ENCODE assay signal across 1 cellular context in the genomic region with DNA sequence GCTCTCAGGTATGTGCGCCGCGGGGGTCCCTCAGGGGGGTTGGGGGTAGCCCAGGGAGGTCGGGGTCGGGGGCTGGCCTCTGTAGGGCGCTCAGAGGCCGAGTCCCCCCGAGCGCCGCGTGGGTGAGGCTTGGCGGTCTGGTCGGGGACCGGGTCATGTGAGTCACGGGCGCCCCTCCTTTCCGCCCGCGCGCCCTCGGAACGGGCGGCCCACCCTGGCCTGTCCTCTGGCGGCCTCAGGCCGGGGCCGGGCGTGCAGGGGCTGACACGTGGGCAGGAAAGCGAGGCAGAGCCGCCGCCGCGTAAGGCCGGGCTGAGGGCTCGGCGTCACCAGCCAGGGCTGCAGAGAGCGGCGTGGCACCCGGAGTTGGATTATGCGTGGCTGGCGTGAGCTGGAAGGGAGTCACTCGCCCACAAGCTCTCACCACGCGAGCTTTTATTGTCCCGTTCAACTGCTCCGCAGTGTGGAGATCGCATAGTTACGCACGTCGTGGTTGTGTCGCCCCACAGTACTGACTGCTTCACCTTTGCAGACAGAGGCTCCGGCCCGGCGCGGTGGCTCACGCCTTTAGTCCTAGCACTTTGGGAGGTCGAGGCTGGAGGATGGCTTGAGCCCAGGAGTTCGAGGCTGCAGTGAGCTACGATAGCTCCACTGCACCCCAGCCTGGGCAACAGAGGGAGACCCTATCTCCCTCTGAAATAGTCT.
TF ChIP-seq lines count a peak whose summit lies in the region.

No MANE protein-coding gene starts in this region.

TF ChIP-seq in HepG2, 621 proteins besides CTCF, POLR2A, EP300 and RAD21 (continued from another document and continues in another):
- TF ChIP-seq ZNF672 (CRISPR knock-in tag; IDR thresholded peaks at IDR 0.05) (no peak), HMG20A (CRISPR knock-in tag; IDR thresholded peaks at IDR 0.05; ENCODE audit: borderline replicate concordance) (peak; percentile 18; the same call in 1 of the 2 replicates), ZMYM3 (CRISPR knock-in tag; IDR thresholded peaks at IDR 0.05) (peak; percentile 35; the same call in 1 of the 2 replicates), GPN1 (CRISPR knock-in tag; IDR thresholded peaks at IDR 0.05; ENCODE audit: borderline replicate concordance) (peak; percentile 77; the same call in 1 of the 2 replicates), ZNF552 (CRISPR knock-in tag; IDR thresholded peaks at IDR 0.05; ENCODE audit: borderline replicate concordance) (no peak), HNF4G (IDR thresholded peaks at IDR 0.05; ENCODE audit: borderline replicate concordance, low read depth, low read length) (no peak), HNF4G (CRISPR knock-in tag; IDR thresholded peaks at IDR 0.05; ENCODE audit: borderline replicate concordance, low read depth) (0 out of 2 replicates have a peak, but pooled peaks have one; percentile 39), GFI1 (CRISPR knock-in tag; IDR thresholded peaks at IDR 0.05; ENCODE audit: borderline replicate concordance) (0 out of 2 replicates have a peak, but pooled peaks have one; percentile 45), ZNF484 (CRISPR knock-in tag; IDR thresholded peaks at IDR 0.05; ENCODE audit: borderline replicate concordance, low read depth) (peak; percentile 34; the same call in 1 of the 2 replicates), MAFG (CRISPR knock-in tag; IDR thresholded peaks at IDR 0.05) (peak; percentile 22; the same call in 1 of the 2 replicates), ZNF569 (CRISPR knock-in tag; IDR thresholded peaks at IDR 0.05; ENCODE audit: borderline replicate concordance) (no peak), ZSCAN30 (CRISPR knock-in tag; IDR thresholded peaks at IDR 0.05) (no peak), ZBTB7A (CRISPR knock-in tag; IDR thresholded peaks at IDR 0.05) (peak; percentile 94), YEATS4 (CRISPR knock-in tag; IDR thresholded peaks at IDR 0.05; ENCODE audit: borderline replicate concordance) (peak; percentile 93), GABPA (IDR thresholded peaks at IDR 0.05; ENCODE audit: low read depth, low read length) (no peak), GABPA (CRISPR knock-in tag; IDR thresholded peaks at IDR 0.05; ENCODE audit: low read depth) (no peak), XRCC5 (optimal IDR thresholded peaks at IDR 0.05; ENCODE audit: low read length) (no peak), KDM6A (CRISPR knock-in tag; IDR thresholded peaks at IDR 0.05; ENCODE audit: low read depth) (no peak), NPAS2 (CRISPR knock-in tag; IDR thresholded peaks at IDR 0.05; ENCODE audit: borderline replicate concordance) (no peak), SNRNP70 (IDR thresholded peaks at IDR 0.05; ENCODE audit: low read depth, low read length) (no peak), KLF11 (CRISPR knock-in tag; IDR thresholded peaks at IDR 0.05) (no peak), YY1 (IDR thresholded peaks at IDR 0.05; ENCODE audit: insufficient read depth, insufficient replicate concordance, low read depth, low read length) (peak; percentile 51), ZNF572 (CRISPR knock-in tag; IDR thresholded peaks at IDR 0.05) (no peak), SATB2 (CRISPR knock-in tag; IDR thresholded peaks at IDR 0.05) (0 out of 2 replicates have a peak, but pooled peaks have one; percentile 46), RFXANK (CRISPR knock-in tag; IDR thresholded peaks at IDR 0.05) (no peak), MXI1 (IDR thresholded peaks at IDR 0.05; ENCODE audit: borderline replicate concordance, low read depth, low read length) (peak; percentile 96; the same call in 2 of the 3 replicates), SMAD9 (CRISPR knock-in tag; IDR thresholded peaks at IDR 0.05) (no peak), ONECUT2 (CRISPR knock-in tag; IDR thresholded peaks at IDR 0.05) (no peak), SOX6 (IDR thresholded peaks at IDR 0.05) (no peak), SOX6 (CRISPR knock-in tag; IDR thresholded peaks at IDR 0.05) (peak; percentile 29; the same call in 1 of the 2 replicates), JUN (CRISPR knock-in tag; IDR thresholded peaks at IDR 0.05) (peak; percentile 55; the same call in 1 of the 2 replicates), ZNF3 (CRISPR knock-in tag; IDR thresholded peaks at IDR 0.05) (no peak), ZFP37 (CRISPR knock-in tag; IDR thresholded peaks at IDR 0.05; ENCODE audit: borderline replicate concordance) (no peak), NFYB (CRISPR knock-in tag; IDR thresholded peaks at IDR 0.05) (peak; percentile 26; the same call in 1 of the 2 replicates), ZNF101 (CRISPR knock-in tag; IDR thresholded peaks at IDR 0.05; ENCODE audit: borderline replicate concordance, low read depth) (no peak), ZFP82 (CRISPR knock-in tag; IDR thresholded peaks at IDR 0.05; ENCODE audit: borderline replicate concordance) (no peak)
- TF ChIP-seq, protein P1, sequence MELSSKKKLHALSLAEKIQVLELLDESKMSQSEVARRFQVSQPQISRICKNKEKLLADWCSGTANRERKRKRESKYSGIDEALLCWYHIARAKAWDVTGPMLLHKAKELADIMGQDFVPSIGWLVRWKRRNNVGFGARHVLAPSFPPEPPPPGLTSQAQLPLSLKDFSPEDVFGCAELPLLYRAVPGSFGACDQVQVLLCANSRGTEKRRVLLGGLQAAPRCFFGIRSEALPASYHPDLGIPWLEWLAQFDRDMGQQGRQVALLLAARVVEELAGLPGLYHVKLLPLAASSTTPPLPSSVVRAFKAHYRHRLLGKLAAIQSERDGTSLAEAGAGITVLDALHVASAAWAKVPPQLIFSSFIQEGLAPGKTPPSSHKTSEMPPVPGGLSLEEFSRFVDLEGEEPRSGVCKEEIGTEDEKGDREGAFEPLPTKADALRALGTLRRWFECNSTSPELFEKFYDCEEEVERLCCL (CRISPR knock-in tag; IDR thresholded peaks at IDR 0.05; ENCODE audit: borderline replicate concordance): no peak
- TF ChIP-seq, protein P2, sequence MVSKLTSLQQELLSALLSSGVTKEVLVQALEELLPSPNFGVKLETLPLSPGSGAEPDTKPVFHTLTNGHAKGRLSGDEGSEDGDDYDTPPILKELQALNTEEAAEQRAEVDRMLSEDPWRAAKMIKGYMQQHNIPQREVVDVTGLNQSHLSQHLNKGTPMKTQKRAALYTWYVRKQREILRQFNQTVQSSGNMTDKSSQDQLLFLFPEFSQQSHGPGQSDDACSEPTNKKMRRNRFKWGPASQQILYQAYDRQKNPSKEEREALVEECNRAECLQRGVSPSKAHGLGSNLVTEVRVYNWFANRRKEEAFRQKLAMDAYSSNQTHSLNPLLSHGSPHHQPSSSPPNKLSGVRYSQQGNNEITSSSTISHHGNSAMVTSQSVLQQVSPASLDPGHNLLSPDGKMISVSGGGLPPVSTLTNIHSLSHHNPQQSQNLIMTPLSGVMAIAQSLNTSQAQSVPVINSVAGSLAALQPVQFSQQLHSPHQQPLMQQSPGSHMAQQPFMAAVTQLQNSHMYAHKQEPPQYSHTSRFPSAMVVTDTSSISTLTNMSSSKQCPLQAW (CRISPR knock-in tag; IDR thresholded peaks at IDR 0.05): 0 out of 2 replicates have a peak, but pooled peaks have one; percentile 35
- TF ChIP-seq, protein P3, sequence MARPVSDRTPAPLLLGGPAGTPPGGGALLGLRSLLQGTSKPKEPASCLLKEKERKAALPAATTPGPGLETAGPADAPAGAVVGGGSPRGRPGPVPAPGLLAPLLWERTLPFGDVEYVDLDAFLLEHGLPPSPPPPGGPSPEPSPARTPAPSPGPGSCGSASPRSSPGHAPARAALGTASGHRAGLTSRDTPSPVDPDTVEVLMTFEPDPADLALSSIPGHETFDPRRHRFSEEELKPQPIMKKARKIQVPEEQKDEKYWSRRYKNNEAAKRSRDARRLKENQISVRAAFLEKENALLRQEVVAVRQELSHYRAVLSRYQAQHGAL (CRISPR knock-in tag; IDR thresholded peaks at IDR 0.05; ENCODE audit: not compliant biosample characterization): no peak
- TF ChIP-seq, protein P4, sequence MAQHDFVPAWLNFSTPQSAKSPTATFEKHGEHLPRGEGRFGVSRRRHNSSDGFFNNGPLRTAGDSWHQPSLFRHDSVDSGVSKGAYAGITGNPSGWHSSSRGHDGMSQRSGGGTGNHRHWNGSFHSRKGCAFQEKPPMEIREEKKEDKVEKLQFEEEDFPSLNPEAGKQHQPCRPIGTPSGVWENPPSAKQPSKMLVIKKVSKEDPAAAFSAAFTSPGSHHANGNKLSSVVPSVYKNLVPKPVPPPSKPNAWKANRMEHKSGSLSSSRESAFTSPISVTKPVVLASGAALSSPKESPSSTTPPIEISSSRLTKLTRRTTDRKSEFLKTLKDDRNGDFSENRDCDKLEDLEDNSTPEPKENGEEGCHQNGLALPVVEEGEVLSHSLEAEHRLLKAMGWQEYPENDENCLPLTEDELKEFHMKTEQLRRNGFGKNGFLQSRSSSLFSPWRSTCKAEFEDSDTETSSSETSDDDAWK (CRISPR knock-in tag; IDR thresholded peaks at IDR 0.05): no peak
- TF ChIP-seq, protein P5, sequence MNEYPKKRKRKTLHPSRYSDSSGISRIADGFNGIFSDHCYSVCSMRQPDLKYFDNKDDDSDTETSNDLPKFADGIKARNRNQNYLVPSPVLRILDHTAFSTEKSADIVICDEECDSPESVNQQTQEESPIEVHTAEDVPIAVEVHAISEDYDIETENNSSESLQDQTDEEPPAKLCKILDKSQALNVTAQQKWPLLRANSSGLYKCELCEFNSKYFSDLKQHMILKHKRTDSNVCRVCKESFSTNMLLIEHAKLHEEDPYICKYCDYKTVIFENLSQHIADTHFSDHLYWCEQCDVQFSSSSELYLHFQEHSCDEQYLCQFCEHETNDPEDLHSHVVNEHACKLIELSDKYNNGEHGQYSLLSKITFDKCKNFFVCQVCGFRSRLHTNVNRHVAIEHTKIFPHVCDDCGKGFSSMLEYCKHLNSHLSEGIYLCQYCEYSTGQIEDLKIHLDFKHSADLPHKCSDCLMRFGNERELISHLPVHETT (CRISPR knock-in tag; conservative IDR thresholded peaks at IDR 0.05): 0 out of 2 replicates have a peak, but pooled peaks have one; percentile 54
- TF ChIP-seq, protein P6, sequence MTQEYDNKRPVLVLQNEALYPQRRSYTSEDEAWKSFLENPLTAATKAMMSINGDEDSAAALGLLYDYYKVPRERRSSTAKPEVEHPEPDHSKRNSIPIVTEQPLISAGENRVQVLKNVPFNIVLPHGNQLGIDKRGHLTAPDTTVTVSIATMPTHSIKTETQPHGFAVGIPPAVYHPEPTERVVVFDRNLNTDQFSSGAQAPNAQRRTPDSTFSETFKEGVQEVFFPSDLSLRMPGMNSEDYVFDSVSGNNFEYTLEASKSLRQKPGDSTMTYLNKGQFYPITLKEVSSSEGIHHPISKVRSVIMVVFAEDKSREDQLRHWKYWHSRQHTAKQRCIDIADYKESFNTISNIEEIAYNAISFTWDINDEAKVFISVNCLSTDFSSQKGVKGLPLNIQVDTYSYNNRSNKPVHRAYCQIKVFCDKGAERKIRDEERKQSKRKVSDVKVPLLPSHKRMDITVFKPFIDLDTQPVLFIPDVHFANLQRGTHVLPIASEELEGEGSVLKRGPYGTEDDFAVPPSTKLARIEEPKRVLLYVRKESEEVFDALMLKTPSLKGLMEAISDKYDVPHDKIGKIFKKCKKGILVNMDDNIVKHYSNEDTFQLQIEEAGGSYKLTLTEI (CRISPR knock-in tag; conservative IDR thresholded peaks at IDR 0.05): no peak
- TF ChIP-seq, protein P7, sequence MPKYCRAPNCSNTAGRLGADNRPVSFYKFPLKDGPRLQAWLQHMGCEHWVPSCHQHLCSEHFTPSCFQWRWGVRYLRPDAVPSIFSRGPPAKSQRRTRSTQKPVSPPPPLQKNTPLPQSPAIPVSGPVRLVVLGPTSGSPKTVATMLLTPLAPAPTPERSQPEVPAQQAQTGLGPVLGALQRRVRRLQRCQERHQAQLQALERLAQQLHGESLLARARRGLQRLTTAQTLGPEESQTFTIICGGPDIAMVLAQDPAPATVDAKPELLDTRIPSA (CRISPR knock-in tag; IDR thresholded peaks at IDR 0.05; ENCODE audit: borderline replicate concordance): peak; percentile 79; the same call in 1 of the 2 replicates
- TF ChIP-seq, protein P8, sequence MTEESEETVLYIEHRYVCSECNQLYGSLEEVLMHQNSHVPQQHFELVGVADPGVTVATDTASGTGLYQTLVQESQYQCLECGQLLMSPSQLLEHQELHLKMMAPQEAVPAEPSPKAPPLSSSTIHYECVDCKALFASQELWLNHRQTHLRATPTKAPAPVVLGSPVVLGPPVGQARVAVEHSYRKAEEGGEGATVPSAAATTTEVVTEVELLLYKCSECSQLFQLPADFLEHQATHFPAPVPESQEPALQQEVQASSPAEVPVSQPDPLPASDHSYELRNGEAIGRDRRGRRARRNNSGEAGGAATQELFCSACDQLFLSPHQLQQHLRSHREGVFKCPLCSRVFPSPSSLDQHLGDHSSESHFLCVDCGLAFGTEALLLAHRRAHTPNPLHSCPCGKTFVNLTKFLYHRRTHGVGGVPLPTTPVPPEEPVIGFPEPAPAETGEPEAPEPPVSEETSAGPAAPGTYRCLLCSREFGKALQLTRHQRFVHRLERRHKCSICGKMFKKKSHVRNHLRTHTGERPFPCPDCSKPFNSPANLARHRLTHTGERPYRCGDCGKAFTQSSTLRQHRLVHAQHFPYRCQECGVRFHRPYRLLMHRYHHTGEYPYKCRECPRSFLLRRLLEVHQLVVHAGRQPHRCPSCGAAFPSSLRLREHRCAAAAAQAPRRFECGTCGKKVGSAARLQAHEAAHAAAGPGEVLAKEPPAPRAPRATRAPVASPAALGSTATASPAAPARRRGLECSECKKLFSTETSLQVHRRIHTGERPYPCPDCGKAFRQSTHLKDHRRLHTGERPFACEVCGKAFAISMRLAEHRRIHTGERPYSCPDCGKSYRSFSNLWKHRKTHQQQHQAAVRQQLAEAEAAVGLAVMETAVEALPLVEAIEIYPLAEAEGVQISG (CRISPR knock-in tag; IDR thresholded peaks at IDR 0.05): peak; percentile 84
- TF ChIP-seq, protein P9, sequence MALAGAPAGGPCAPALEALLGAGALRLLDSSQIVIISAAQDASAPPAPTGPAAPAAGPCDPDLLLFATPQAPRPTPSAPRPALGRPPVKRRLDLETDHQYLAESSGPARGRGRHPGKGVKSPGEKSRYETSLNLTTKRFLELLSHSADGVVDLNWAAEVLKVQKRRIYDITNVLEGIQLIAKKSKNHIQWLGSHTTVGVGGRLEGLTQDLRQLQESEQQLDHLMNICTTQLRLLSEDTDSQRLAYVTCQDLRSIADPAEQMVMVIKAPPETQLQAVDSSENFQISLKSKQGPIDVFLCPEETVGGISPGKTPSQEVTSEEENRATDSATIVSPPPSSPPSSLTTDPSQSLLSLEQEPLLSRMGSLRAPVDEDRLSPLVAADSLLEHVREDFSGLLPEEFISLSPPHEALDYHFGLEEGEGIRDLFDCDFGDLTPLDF (CRISPR knock-in tag; IDR thresholded peaks at IDR 0.05): peak; percentile 70
- TF ChIP-seq, protein P10, sequence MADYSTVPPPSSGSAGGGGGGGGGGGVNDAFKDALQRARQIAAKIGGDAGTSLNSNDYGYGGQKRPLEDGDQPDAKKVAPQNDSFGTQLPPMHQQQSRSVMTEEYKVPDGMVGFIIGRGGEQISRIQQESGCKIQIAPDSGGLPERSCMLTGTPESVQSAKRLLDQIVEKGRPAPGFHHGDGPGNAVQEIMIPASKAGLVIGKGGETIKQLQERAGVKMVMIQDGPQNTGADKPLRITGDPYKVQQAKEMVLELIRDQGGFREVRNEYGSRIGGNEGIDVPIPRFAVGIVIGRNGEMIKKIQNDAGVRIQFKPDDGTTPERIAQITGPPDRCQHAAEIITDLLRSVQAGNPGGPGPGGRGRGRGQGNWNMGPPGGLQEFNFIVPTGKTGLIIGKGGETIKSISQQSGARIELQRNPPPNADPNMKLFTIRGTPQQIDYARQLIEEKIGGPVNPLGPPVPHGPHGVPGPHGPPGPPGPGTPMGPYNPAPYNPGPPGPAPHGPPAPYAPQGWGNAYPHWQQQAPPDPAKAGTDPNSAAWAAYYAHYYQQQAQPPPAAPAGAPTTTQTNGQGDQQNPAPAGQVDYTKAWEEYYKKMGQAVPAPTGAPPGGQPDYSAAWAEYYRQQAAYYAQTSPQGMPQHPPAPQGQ (CRISPR knock-in tag; IDR thresholded peaks at IDR 0.05; ENCODE audit: borderline replicate concordance): no peak; the same call in 1 of the 2 replicates
- TF ChIP-seq, protein P11, sequence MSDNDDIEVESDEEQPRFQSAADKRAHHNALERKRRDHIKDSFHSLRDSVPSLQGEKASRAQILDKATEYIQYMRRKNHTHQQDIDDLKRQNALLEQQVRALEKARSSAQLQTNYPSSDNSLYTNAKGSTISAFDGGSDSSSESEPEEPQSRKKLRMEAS (IDR thresholded peaks at IDR 0.05): peak; percentile 99
